8 cellular contexts compared by ENCODE assay signal in the genomic region with DNA sequence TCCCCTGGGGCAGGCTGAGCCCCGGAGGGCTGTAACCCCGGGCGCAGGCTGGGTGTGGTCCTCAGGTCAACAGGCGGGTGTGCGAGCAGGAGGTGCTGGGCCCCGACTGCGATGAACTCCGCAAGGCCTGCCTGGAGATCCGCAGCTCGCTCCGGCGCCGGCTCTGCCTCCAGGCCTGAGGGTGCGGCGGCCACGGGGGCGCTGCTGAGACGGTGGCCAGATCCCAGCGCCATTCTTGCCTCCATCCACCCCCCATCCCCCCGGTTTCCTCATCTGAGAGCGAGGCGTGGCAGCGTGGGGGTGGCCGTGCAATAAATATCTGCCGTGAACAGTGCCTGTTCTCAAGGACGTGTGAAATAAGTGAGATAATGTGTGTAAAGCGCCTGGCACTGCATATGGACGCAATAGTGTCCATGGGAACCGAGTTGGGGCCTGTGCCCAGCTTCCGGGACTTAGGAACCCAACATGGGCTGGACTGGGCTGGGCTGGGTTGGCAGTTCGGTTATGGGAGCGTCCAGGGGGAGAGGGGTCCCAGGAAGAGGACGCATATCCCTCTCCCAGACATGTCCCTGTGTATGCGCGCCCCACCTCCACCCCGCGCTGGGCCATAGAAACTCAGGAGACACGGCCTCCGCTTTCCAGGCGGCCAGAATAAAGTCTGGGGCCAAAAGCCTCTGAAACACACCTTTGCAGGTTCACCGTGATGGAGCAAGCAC. TPM values are rescaled to one million over a fixed set of nuclear protein-coding genes. Genes with fewer than 3 reads are reported as not detected.
DNase-seq lines count a peak whose midpoint lies in the region; ATAC-seq and TF ChIP-seq lines count a peak whose summit lies in the region.

No MANE protein-coding gene starts in this region.

- peak; percentile 27 for TF ChIP-seq RAD21 in IMR-90 (IDR thresholded peaks at IDR 0.05; ENCODE audit: low read length)

- H3K9me3 ChIP-seq in IMR-90 (ENCODE audit: control insufficient read depth, insufficient read depth, low read length) (no peaks in the 10 kb centered on the region), T-helper 17 cell (ENCODE audit: control insufficient read depth, low read length, poor library complexity, severe bottlenecking) (no peaks in the 10 kb centered on the region), skeletal muscle satellite cell (replicated peaks; ENCODE audit: low read length) (no peaks in the 10 kb centered on the region)

- DNase-seq in AG08396 (ENCODE audit: low spot score): peak; percentile 75
- peak; percentile 81 for DNase-seq in GM13977 (ENCODE audit: low spot score)
- peak; percentile 42 for DNase-seq in IMR-90
- DNase-seq in T-helper 17 cell: no peak
- peak; percentile 27 for DNase-seq in central memory CD4-positive, alpha-beta T cell
- DNase-seq in inferior parietal cortex (ENCODE audit: extremely low spot score): peak; percentile 45

- H4K91ac ChIP-seq in IMR-90 (ENCODE audit: insufficient read depth, low read depth, low read length): peak overlapping the region; percentile 65

- peak overlapping the region; percentile 55 for H3K56ac ChIP-seq in IMR-90 (ENCODE audit: extremely low read depth, insufficient read depth, low read length)

- peak overlapping the region; percentile 95 for H3K4ac ChIP-seq in IMR-90 (ENCODE audit: low read depth, low read length)

- peaks cover 0 to 13% of the 10 kb centered on the region in 2 experiments; a peak in 2 of 4 replicates for H3K79me1 ChIP-seq in IMR-90 (ENCODE audit: low read depth in 1 of 2, low read length in 2 of 2)

- H2BK20ac ChIP-seq in IMR-90 (ENCODE audit: low read depth, low read length): no peak overlapping the region

- H3K27ac ChIP-seq in IMR-90 (ENCODE audit: insufficient read depth, low read length): peak overlapping the region; percentile 61

- dilution Hi-C loops in IMR-90 (cut with HindIII; ENCODE audit: low sequenced_read_pairs, unreplicated experiment): no loop called here

- no TSS peak for BruUV-seq in IMR-90 (replicated peaks; lab: Mats Ljungman, UMichigan)

- H3K4me3 ChIP-seq in IMR-90 (ENCODE audit: insufficient read depth, low read depth, low read length) (peak overlapping the region; percentile 58), skeletal muscle satellite cell (ENCODE audit: low read length) (peak overlapping the region; percentile 90)

- no peaks in the 10 kb centered on the region for H3K36me3 Mint-ChIP-seq in T-helper 17 cell (ENCODE audit: low read depth)

- H2BK120ac ChIP-seq in IMR-90 (ENCODE audit: low read depth, low read length): peak overlapping the region; percentile 65

- in situ Hi-C loops in GM13977 (cut with MboI; ENCODE audit: low pct_unique_long_range_greater_than_20kb, low sequenced_read_pairs, unreplicated experiment) (no loop called here), IMR-90 (cut with MboI; ENCODE audit: low sequenced_read_pairs) (no loop called here)

- ATAC-seq in IMR-90 (ENCODE audit: low read depth): peak; percentile 19
- ATAC-seq in T-helper 17 cell: peak; percentile 9
- no peak for ATAC-seq in GM21825 (IDR thresholded peaks at IDR 0.05; ENCODE audit: unreplicated experiment)

- peak overlapping the region; percentile 93 for H3K27ac Mint-ChIP-seq in T-helper 17 cell

- no peak overlapping the region; the same call in 2 of the 3 replicates for H2BK15ac ChIP-seq in IMR-90 (ENCODE audit: low read depth, low read length)

- H3K9ac ChIP-seq in IMR-90 (ENCODE audit: low read depth, low read length) (peak overlapping the region; percentile 71), skeletal muscle satellite cell (ENCODE audit: low read depth, low read length) (peak overlapping the region; percentile 93)

- H3K9me1 ChIP-seq in IMR-90 (ENCODE audit: insufficient read depth, low read length): peaks cover 7% of the 10 kb centered on the region; the same call in 1 of the 2 replicates

- peak overlapping the region; percentile 34 for H3K18ac ChIP-seq in IMR-90 (ENCODE audit: low read depth, low read length)

- H3K27me3 ChIP-seq in IMR-90 (ENCODE audit: control insufficient read depth, insufficient read depth, low read length): no peaks in the 10 kb centered on the region
- no peaks in the 10 kb centered on the region for H3K27me3 ChIP-seq in skeletal muscle satellite cell (ENCODE audit: control insufficient read depth, insufficient read depth, low read length)

- TF ChIP-seq CTCF in GM13977 (IDR thresholded peaks at IDR 0.05; ENCODE audit: extremely low read depth, insufficient read depth, missing control alignments): peak; percentile 78
- TF ChIP-seq CTCF in IMR-90 (conservative IDR thresholded peaks at IDR 0.05; ENCODE audit: low read depth, low read length): peak; percentile 53

- peak overlapping the region; percentile 89 to 98 for H4K8ac ChIP-seq in IMR-90 (ENCODE audit: low read depth in 2 of 2, low read length in 2 of 2)

- H3K4me1 ChIP-seq in IMR-90 (ENCODE audit: control insufficient read depth, insufficient read depth, low read length): peaks cover 3% of the 10 kb centered on the region; the same call in 1 of the 2 replicates
- peaks cover 15% of the 10 kb centered on the region for H3K4me1 ChIP-seq in skeletal muscle satellite cell (ENCODE audit: control insufficient read depth, insufficient read depth, low read length)

- peak overlapping the region; percentile 98 for H2AK9ac ChIP-seq in IMR-90 (replicated peaks; ENCODE audit: low read depth, low read length, poor library complexity)

- TF ChIP-seq POLR2A in IMR-90 (IDR thresholded peaks at IDR 0.05; ENCODE audit: low read depth, low read length): no peak

- no peaks in the 10 kb centered on the region for H3K36me3 ChIP-seq in IMR-90 (ENCODE audit: control insufficient read depth, insufficient read depth, low read length)
- no peaks in the 10 kb centered on the region for H3K36me3 ChIP-seq in skeletal muscle satellite cell (ENCODE audit: insufficient read depth, low read length)

- peaks cover 11% of the 10 kb centered on the region for H4K20me1 ChIP-seq in IMR-90 (ENCODE audit: insufficient read depth, low read length)

- peak overlapping the region; percentile 85 for H3K14ac ChIP-seq in IMR-90 (replicated peaks; ENCODE audit: low read depth, low read length)

- peak overlapping the region; percentile 94 for H2AFZ ChIP-seq in IMR-90 (replicated peaks; ENCODE audit: low read length, poor library complexity)

- H3K4me1 Mint-ChIP-seq in T-helper 17 cell: peaks cover 19% of the 10 kb centered on the region

- H4K5ac ChIP-seq in IMR-90 (ENCODE audit: low read depth, low read length): peak overlapping the region; percentile 94

- POLR2A ChIA-PET in IMR-90 (lab: Charles Lee; ENCODE audit: unreplicated experiment): interaction anchor here (0.5 to 1.3 kb wide), 3 partner anchors 15 to 20 kb away, joined by 3 to 5 read pairs (median 4); partner anchors contain the start of gene ZNF213

- intact Hi-C loops in IMR-90 (cut with micrococcal nuclease): loop anchor here (1.0 kb wide), 1 partner anchor 14 kb away; the partner anchor contains the start of gene ZNF213

- H3K23ac ChIP-seq in IMR-90 (ENCODE audit: low read depth, low read length): peak overlapping the region; percentile 94

- H2BK5ac ChIP-seq in IMR-90 (ENCODE audit: low read depth, low read length, poor library complexity, severe bottlenecking): peak overlapping the region; percentile 58

- CTCF ChIA-PET in IMR-90 (lab: Yijun Ruan, JAX): interaction anchor here (1.0 to 1.6 kb wide), 2 partner anchors 18 to 20 kb away, joined by 4 to 6 read pairs; no protein-coding TSS in a partner anchor

- H3K4me2 ChIP-seq in IMR-90 (ENCODE audit: low read depth, low read length) (peak overlapping the region; percentile 89), skeletal muscle satellite cell (ENCODE audit: low read length) (peak overlapping the region; percentile 100)

- no peaks in the 10 kb centered on the region for H3K27me3 Mint-ChIP-seq in T-helper 17 cell

- WGBS in IMR-90 (ENCODE audit: extremely low coverage in 2 of 2, insufficient read length in 1 of 2), 2 experiments: 0% methylated on average over 3 of the region's 41 CpGs; no CpG with 5 or more reads in 1 of the 2 experiments

- H3K4me3 Mint-ChIP-seq in T-helper 17 cell: peak overlapping the region; percentile 87

- H2AK5ac ChIP-seq in IMR-90 (ENCODE audit: low read depth, low read length): peak overlapping the region; percentile 80

TF ChIP-seq in IMR-90, 13 proteins besides CTCF, POLR2A, EP300 and RAD21:
- TF ChIP-seq MXI1 (IDR thresholded peaks at IDR 0.05; ENCODE audit: borderline replicate concordance, low read depth, low read length) (no peak), CEBPB (IDR thresholded peaks at IDR 0.05; ENCODE audit: low read depth, low read length) (0 out of 2 replicates have a peak, but pooled peaks have one; percentile 29), RFX5 (IDR thresholded peaks at IDR 0.05; ENCODE audit: low read depth, low read length) (0 out of 2 replicates have a peak, but pooled peaks have one; percentile 6)

RNA-seq across cellular contexts. Expression of gene ZNF213, which starts 15.0 kb away (rescaled TPM):
- total RNA-seq in IMR-90 (2012; rRNA removed): 0.56 and 0.72 TPM in 2 replicates
- 4.0 and 4.1 TPM in 2 replicates for polyA plus RNA-seq in IMR-90 (2012; rRNA removed)
- 2.3 and 4.0 TPM in 2 replicates for polyA plus RNA-seq in IMR-90 (2012; cell fraction: cytosol; rRNA removed)
- polyA plus RNA-seq in IMR-90 (2012; cell fraction: nucleus; rRNA removed; ENCODE audit: low replicate concordance): 1.7 and 4.7 TPM in 2 replicates
- total RNA-seq in T-helper 17 cell: 1 to 10 TPM; 3.1 to 3.4 TPM
- 6.6 and 7.0 TPM in 2 replicates for total RNA-seq in skeletal muscle satellite cell (2012; rRNA removed)

RNA-seq across cellular contexts. Expression of gene ZNF205, which starts 37.4 kb away (rescaled TPM):
- total RNA-seq in IMR-90 (2012; rRNA removed) (8.2 and 8.3 TPM in 2 replicates), T-helper 17 cell (not detected)
- 12.7 and 14.5 TPM in 2 replicates for polyA plus RNA-seq in IMR-90 (2012; rRNA removed)
- 9.2 and 18.7 TPM in 2 replicates for polyA plus RNA-seq in IMR-90 (2012; cell fraction: cytosol; rRNA removed)
- 15.6 and 43.0 TPM in 2 replicates for polyA plus RNA-seq in IMR-90 (2012; cell fraction: nucleus; rRNA removed; ENCODE audit: low replicate concordance)
- total RNA-seq in skeletal muscle satellite cell (2012; rRNA removed): 13.9 and 16.4 TPM in 2 replicates

RNA-seq across cellular contexts. Expression of gene OR1F1, which starts 38.2 kb away (rescaled TPM):
- total RNA-seq in IMR-90 (2012; rRNA removed) (not detected in 2 replicates), T-helper 17 cell (not detected)
- 0.12 and 0.27 TPM in 2 replicates for polyA plus RNA-seq in IMR-90 (2012; rRNA removed)
- polyA plus RNA-seq in IMR-90 (2012; cell fraction: cytosol; rRNA removed): 0.18 TPM in 1 of 2 replicates, not detected in the other
- 0.29 and 0.42 TPM in 2 replicates for polyA plus RNA-seq in IMR-90 (2012; cell fraction: nucleus; rRNA removed; ENCODE audit: low replicate concordance)
- total RNA-seq in skeletal muscle satellite cell (2012; rRNA removed): not detected in 2 replicates

RNA-seq across cellular contexts. Expression of gene ZSCAN10, which starts 50.7 kb away (rescaled TPM):
- total RNA-seq in IMR-90 (2012; rRNA removed) (not detected in 2 replicates), T-helper 17 cell (under 1 TPM; 0.12 to 0.26 TPM)
- polyA plus RNA-seq in IMR-90 (2012; rRNA removed): not detected in 2 replicates
- polyA plus RNA-seq in IMR-90 (2012; cell fraction: cytosol; rRNA removed): not detected in 2 replicates
- 0.02 and 0.12 TPM in 2 replicates for polyA plus RNA-seq in IMR-90 (2012; cell fraction: nucleus; rRNA removed; ENCODE audit: low replicate concordance)
- not detected in 2 replicates for total RNA-seq in skeletal muscle satellite cell (2012; rRNA removed)

Comparison
In these comparisons a context has a peak if more than half of its experiments do, and no peak if none do; other contexts are left out.
1. DNase-seq: peak in AG08396 (single experiment), GM13977 (single experiment), IMR-90 (single experiment), central memory CD4-positive, alpha-beta T cell (single experiment) and inferior parietal cortex (single experiment); none in T-helper 17 cell (0 of 3).